28 cellular contexts compared by ENCODE assay signal in the genomic region with DNA sequence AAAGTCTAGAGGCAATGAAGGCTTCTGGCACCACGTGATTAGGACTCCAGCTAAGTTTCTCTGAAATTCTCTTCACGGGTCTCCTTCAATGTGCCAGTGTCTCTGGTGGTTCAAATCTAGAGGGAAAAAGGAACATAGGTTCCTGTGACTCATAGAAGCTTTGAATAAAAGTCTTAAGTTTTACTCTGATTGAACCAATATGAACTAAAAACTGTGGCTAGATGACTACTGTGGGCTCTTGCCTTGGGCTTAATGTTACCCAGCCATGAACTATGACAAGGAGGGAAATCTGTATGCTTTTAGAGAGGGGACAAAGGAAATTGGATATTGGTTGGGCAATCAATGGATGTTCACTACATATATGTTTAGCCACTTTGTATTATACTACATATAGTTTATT. TPM values are rescaled to one million over a fixed set of nuclear protein-coding genes. Genes with fewer than 3 reads are reported as not detected.
"Had no signal": no experiment of that assay in that cellular context is flagged by ENCODE, and none has a peak within 500 bp of the region (broad histone marks: within the 10 kb centered on the region; RNA-seq: fewer than 3 reads in every experiment).

No MANE protein-coding gene starts in this region.

- FAIRE-seq: small intestine, TTC549 had no signal

- H3K4me2 ChIP-seq: neural progenitor cell had no signal

- H3K4me3 ChIP-seq: esophagus squamous epithelium, gastrocnemius medialis, left ventricle myocardium inferior, neural progenitor cell, right lobe of liver, upper lobe of left lung had no signal

- H3K4me1 ChIP-seq: esophagus squamous epithelium, gastrocnemius medialis, left ventricle myocardium inferior, neural progenitor cell, right lobe of liver, upper lobe of left lung had no signal

- H3K9me3 Mint-ChIP-seq: activated naive CD8-positive, alpha-beta T cell treated with anti-CD3 and anti-CD28 coated beads, Interleukin-2, amount 10 ng/mL, durations not matched to agents 7 days and 5 days; endodermal cell; naive thymus-derived CD4-positive, alpha-beta T cell; neural progenitor cell; stimulated activated naive B cell treated with anti-CD40 and anti-IgM and Interleukin-4, amounts not matched to agents 10 μg/mL and 1 μg/mL and 100 μg/mL, for 72 hours; T-cell; T-helper 2 cell treated with Interferon-gamma antibody and Interleukin-4, amounts not matched to agents 5 μg/mL and 100 μg/mL, for 36 hours had no signal

- H3K9me3 ChIP-seq: esophagus squamous epithelium, gastrocnemius medialis, left ventricle myocardium inferior, right lobe of liver, upper lobe of left lung had no signal

- H3K36me3 Mint-ChIP-seq: naive thymus-derived CD4-positive, alpha-beta T cell; neural progenitor cell; stimulated activated naive B cell treated with anti-CD40 and anti-IgM and Interleukin-4, amounts not matched to agents 10 μg/mL and 1 μg/mL and 100 μg/mL, for 72 hours; T-cell had no signal

- H3K36me3 ChIP-seq: esophagus squamous epithelium, gastrocnemius medialis, left ventricle myocardium inferior, neural progenitor cell, right lobe of liver, upper lobe of left lung, WERI-Rb-1 had no signal

- ATAC-seq: gastrocnemius medialis; naive thymus-derived CD4-positive, alpha-beta T cell; right lobe of liver; SK-N-SH treated with all-trans-retinoic acid at 6 μM for 48 hours; stimulated activated naive B cell treated with anti-CD40 and anti-IgM and Interleukin-4, amounts not matched to agents 10 μg/mL and 1 μg/mL and 100 μg/mL, for 72 hours; T-cell had no signal

- H3K9ac ChIP-seq: neural progenitor cell had no signal

- H2AFZ ChIP-seq: neural progenitor cell had no signal

- H3K27me3 ChIP-seq: esophagus squamous epithelium, gastrocnemius medialis, neural progenitor cell, right lobe of liver, upper lobe of left lung had no signal

- H3K27me3 Mint-ChIP-seq: activated naive CD8-positive, alpha-beta T cell treated with anti-CD3 and anti-CD28 coated beads, Interleukin-2, amount 10 ng/mL, durations not matched to agents 7 days and 5 days; naive thymus-derived CD4-positive, alpha-beta T cell; stimulated activated naive B cell treated with anti-CD40 and anti-IgM and Interleukin-4, amounts not matched to agents 10 μg/mL and 1 μg/mL and 100 μg/mL, for 72 hours had no signal

- H3K27ac Mint-ChIP-seq: activated naive CD8-positive, alpha-beta T cell treated with anti-CD3 and anti-CD28 coated beads, Interleukin-2, amount 10 ng/mL, durations not matched to agents 7 days and 5 days; endodermal cell; naive thymus-derived CD4-positive, alpha-beta T cell; neural progenitor cell; stimulated activated naive B cell treated with anti-CD40 and anti-IgM and Interleukin-4, amounts not matched to agents 10 μg/mL and 1 μg/mL and 100 μg/mL, for 72 hours; T-cell; T-helper 2 cell treated with Interferon-gamma antibody and Interleukin-4, amounts not matched to agents 5 μg/mL and 100 μg/mL, for 36 hours had no signal

- H3K4me3 Mint-ChIP-seq: activated naive CD8-positive, alpha-beta T cell treated with anti-CD3 and anti-CD28 coated beads, Interleukin-2, amount 10 ng/mL, durations not matched to agents 7 days and 5 days; endodermal cell; naive thymus-derived CD4-positive, alpha-beta T cell; neural progenitor cell; stimulated activated naive B cell treated with anti-CD40 and anti-IgM and Interleukin-4, amounts not matched to agents 10 μg/mL and 1 μg/mL and 100 μg/mL, for 72 hours; T-cell; T-helper 2 cell treated with Interferon-gamma antibody and Interleukin-4, amounts not matched to agents 5 μg/mL and 100 μg/mL, for 36 hours had no signal

- DNase-seq: activated CD4-positive, alpha-beta T cell treated with anti-CD3 and anti-CD28 coated beads, Interleukin-2, amount 50 U/mL, for 4 hours; activated CD4-positive, CD25-positive, alpha-beta regulatory T cell treated with anti-CD3 and anti-CD28 coated beads, Interleukin-2, amount 50 U/mL, for 72 hours; activated effector memory CD4-positive, alpha-beta T cell treated with anti-CD3 and anti-CD28 coated beads, Interleukin-2, amount 50 U/mL, for 16 hours; activated naive CD8-positive, alpha-beta T cell treated with anti-CD3 and anti-CD28 coated beads, Interleukin-2, amount 10 ng/mL, durations not matched to agents 7 days and 5 days; activated T-cell treated with anti-CD3 and anti-CD28 coated beads, Interleukin-2, amount 50 U/mL, for 1 hour; amygdala; cerebellar nuclear complex; cortex of kidney; endodermal cell; esophagus squamous epithelium; gastrocnemius medialis; hypothalamus; left ventricle myocardium inferior; naive thymus-derived CD4-positive, alpha-beta T cell; posterior cingulate gyrus; right lobe of liver; small intestine; stimulated activated naive B cell treated with anti-CD40 and anti-IgM and Interleukin-4, amounts not matched to agents 10 μg/mL and 1 μg/mL and 100 μg/mL, for 72 hours; T-cell; upper lobe of left lung; WERI-Rb-1 had no signal

- H3K4me1 Mint-ChIP-seq: endodermal cell had no signal

- H3K27ac ChIP-seq: esophagus squamous epithelium, gastrocnemius medialis, left ventricle myocardium inferior, neural progenitor cell, right lobe of liver, upper lobe of left lung, WERI-Rb-1 had no signal

RNA-seq across cellular contexts. Expression of a gene that starts 49.9 kb away (rescaled TPM):
- total RNA-seq: activated naive CD8-positive, alpha-beta T cell treated with anti-CD3 and anti-CD28 coated beads, Interleukin-2, amount 10 ng/mL, durations not matched to agents 7 days and 5 days; endodermal cell; esophagus squamous epithelium; gastrocnemius medialis; left ventricle myocardium inferior; lung microvascular endothelial cell; naive thymus-derived CD4-positive, alpha-beta T cell; omental fat pad; right lobe of liver; subcutaneous adipose tissue; T-cell; upper lobe of left lung had no signal
